In genomic region chrX:1537031-1537715, GRCh38 we compare ENCODE assay signal across 8 cellular contexts. TPM values are rescaled to one million over a fixed set of nuclear protein-coding genes. Genes with fewer than 3 reads are reported as not detected.
DNase-seq lines count a peak whose midpoint lies in the region; ATAC-seq and TF ChIP-seq lines count a peak whose summit lies in the region.

P2RY8 (minus strand) TSS chrX:1537185; CDS start chrX:1466558, 70,627 bp downstream.

- no peak within 1 kb of the TSS for H2BK120ac ChIP-seq in H9 (ENCODE audit: low read depth, low read length, poor library complexity, severe bottlenecking)

- no peak within 1 kb of the TSS for H3K18ac ChIP-seq in H9 (ENCODE audit: insufficient read length, low read depth, low read length)

- WGBS in H9 (ENCODE audit: extremely low coverage, insufficient read length, low lambda C conversion rate): no CpG with 5 or more reads among the region's 27 CpGs

- no peaks in the 10 kb centered on the region for H3K27me3 ChIP-seq in H9 (ENCODE audit: insufficient read depth, low read length)

- no peaks in the 10 kb centered on the region for H3K9me3 Mint-ChIP-seq in effector memory CD8-positive, alpha-beta T cell
- H3K9me3 Mint-ChIP-seq in H9: no peaks in the 10 kb centered on the region

- no peaks in the 10 kb centered on the region for H4K20me1 ChIP-seq in H9 (ENCODE audit: control insufficient read depth, insufficient read depth, insufficient read length)

- no peaks in the 10 kb centered on the region for H3K4me1 ChIP-seq in H9 (ENCODE audit: insufficient read depth, low read length)

- H2AK5ac ChIP-seq in H9 (ENCODE audit: insufficient read length, low read length): no peak within 1 kb of the TSS

- no peak for TF ChIP-seq CTCF in NB4 (IDR thresholded peaks at IDR 0.05; ENCODE audit: low read depth, low read length)
- TF ChIP-seq CTCF in H9 (conservative IDR thresholded peaks at IDR 0.05): no peak

- H3K36me3 Mint-ChIP-seq in effector memory CD8-positive, alpha-beta T cell (ENCODE audit: insufficient read depth): peaks cover 47% of the 10 kb centered on the region
- H3K36me3 Mint-ChIP-seq in H9 (ENCODE audit: insufficient read depth in 1 of 3, low read depth in 3 of 3): no peaks in the 10 kb centered on the region

- no peak within 1 kb of the TSS for H2BK20ac ChIP-seq in H9 (ENCODE audit: low read depth, low read length, poor library complexity, severe bottlenecking)

- no peak within 1 kb of the TSS for H3K4ac ChIP-seq in H9 (ENCODE audit: low read depth, low read length)

- no peak within 1 kb of the TSS for H3K56ac ChIP-seq in H9 (ENCODE audit: insufficient read length, low read depth, low read length)

- peaks cover 20 to 21% of the 10 kb centered on the region in 2 donors for H3K4me1 Mint-ChIP-seq in effector memory CD8-positive, alpha-beta T cell (ENCODE audit: low read depth in 2 of 2)
- H3K4me1 Mint-ChIP-seq in H9: 0 out of 4 replicates have a peak, but pooled peaks cover 0 to 3% of the 10 kb centered on the region in 2 experiments

- H3K9me3 ChIP-seq in H9 (ENCODE audit: control insufficient read depth, low read depth, low read length): no peaks in the 10 kb centered on the region

- no peaks in the 10 kb centered on the region for H3K79me2 ChIP-seq in H9 (ENCODE audit: insufficient read depth, low read length)

- peak within 1 kb of the TSS; percentile 97 to 98 for H3K4me3 Mint-ChIP-seq in effector memory CD8-positive, alpha-beta T cell
- no peak within 1 kb of the TSS for H3K4me3 Mint-ChIP-seq in H9

- H3K14ac ChIP-seq in H9 (ENCODE audit: insufficient read depth, low read length): no peak within 1 kb of the TSS

- H3T11ph ChIP-seq in H9 (ENCODE audit: low read length): no peak within 1 kb of the TSS

- no peaks in the 10 kb centered on the region for H3K27me3 Mint-ChIP-seq in effector memory CD8-positive, alpha-beta T cell
- H3K27me3 Mint-ChIP-seq in H9 (ENCODE audit: low read depth): no peaks in the 10 kb centered on the region

- TF ChIP-seq POLR2A in NB4 (IDR thresholded peaks at IDR 0.05; ENCODE audit: extremely low read depth, insufficient read length): peak; percentile 83

- H2BK5ac ChIP-seq in H9 (ENCODE audit: insufficient read length, low read length): no peak within 1 kb of the TSS

- ATAC-seq in GM18498 (IDR thresholded peaks at IDR 0.05; ENCODE audit: unreplicated experiment) (peak; percentile 62), HG02571 (IDR thresholded peaks at IDR 0.05; ENCODE audit: unreplicated experiment) (peak; percentile 51)
- ATAC-seq in effector memory CD8-positive, alpha-beta T cell (replicated peaks): peak; percentile 82

- no peak within 1 kb of the TSS for H3K4me2 ChIP-seq in H9 (ENCODE audit: insufficient read depth, insufficient read length, low read length)

- no peak within 1 kb of the TSS for H3K9ac ChIP-seq in H9 (ENCODE audit: extremely low read depth, insufficient read length, low read length)

- no peak within 1 kb of the TSS for H2BK12ac ChIP-seq in H9 (ENCODE audit: insufficient read length, low read depth, low read length)

- H4K5ac ChIP-seq in H9 (ENCODE audit: insufficient read length, low read depth, low read length): no peak within 1 kb of the TSS

- H3K79me1 ChIP-seq in H9 (ENCODE audit: insufficient read depth, low read depth, low read length, poor library complexity, severe bottlenecking): no peaks in the 10 kb centered on the region

- H3K4me3 ChIP-seq in NB4 (ENCODE audit: low read depth, low read length) (peak within 1 kb of the TSS; percentile 93), skeletal muscle cell (ENCODE audit: low read depth, low read length) (no peak within 1 kb of the TSS)

- no peaks in the 10 kb centered on the region for H3K23me2 ChIP-seq in H9 (ENCODE audit: insufficient read length, low read depth, low read length, poor library complexity, severe bottlenecking)

- H3K23ac ChIP-seq in H9 (ENCODE audit: insufficient read length, low read depth, low read length): no peak within 1 kb of the TSS

- no peak within 1 kb of the TSS for H2BK15ac ChIP-seq in H9 (ENCODE audit: low read depth, low read length)

- H3K27ac ChIP-seq in H9 (ENCODE audit: insufficient read length, low read depth, low read length): no peak within 1 kb of the TSS

- H2AFZ ChIP-seq in H9 (ENCODE audit: low read length): no peak within 1 kb of the TSS

- no peak within 1 kb of the TSS for H4K8ac ChIP-seq in H9 (replicated peaks; ENCODE audit: insufficient read length, low read depth, low read length)

- DNase-seq in NB4 (ENCODE audit: low read depth) (peak; percentile 95), skeletal muscle cell (ENCODE audit: low read depth) (peak; percentile 2), epidermal melanocyte (ENCODE audit: insufficient read length, low spot score) (no peak), H9 (no peak)
- peak; percentile 80 to 83 for DNase-seq in activated CD4-positive, alpha-beta T cell treated with anti-CD3 and anti-CD28 coated beads, Interleukin-2, amount 50 U/mL, for 48 hours
- DNase-seq in effector memory CD8-positive, alpha-beta T cell: peak; percentile 74 to 83 (median 74)

- peak within 1 kb of the TSS; percentile 97 to 99 for H3K27ac Mint-ChIP-seq in effector memory CD8-positive, alpha-beta T cell
- no peak within 1 kb of the TSS; a peak in 1 of 7 replicates for H3K27ac Mint-ChIP-seq in H9

- H4K91ac ChIP-seq in H9 (ENCODE audit: insufficient read length, low read depth, low read length): no peak within 1 kb of the TSS

RNA-seq across cellular contexts. Expression of gene P2RY8, which starts in this region (rescaled TPM):
- total RNA-seq in H9 (2021): not detected in 2 replicates

Comparison
In these comparisons a context has a peak if more than half of its experiments do, and no peak if none do; other contexts are left out.
1. DNase-seq: peak in NB4 (single experiment), activated CD4-positive, alpha-beta T cell treated with anti-CD3 and anti-CD28 coated beads, Interleukin-2, amount 50 U/mL, for 48 hours (2 of 2), effector memory CD8-positive, alpha-beta T cell (3 of 3) and skeletal muscle cell (single experiment); none in epidermal melanocyte (single experiment) and H9 (single experiment).
2. H3K27ac Mint-ChIP-seq: peak in effector memory CD8-positive, alpha-beta T cell (2 of 2); none in H9 (0 of 3).
3. H3K4me3 Mint-ChIP-seq: peak in effector memory CD8-positive, alpha-beta T cell (2 of 2); none in H9 (0 of 2).
4. Peak in every context shown above with its lines, with median percentiles within 50 percentile points of each other: ATAC-seq.